ENCODE assay signal across 12 cellular contexts in genomic region chr2:159677654-159678053, GRCh38. TPM values are rescaled to one million over a fixed set of nuclear protein-coding genes. Genes with fewer than 3 reads are reported as not detected.
A peak's percentile ranks its signal among the peaks of the same experiment; 100 is the strongest.
DNase-seq lines count a peak whose midpoint lies in the region; ATAC-seq and TF ChIP-seq lines count a peak whose summit lies in the region.
"Had no signal": no experiment of that assay in that cellular context is flagged by ENCODE, and none has a peak within 500 bp of the region (broad histone marks: within the 10 kb centered on the region; RNA-seq: fewer than 3 reads in every experiment).

No MANE protein-coding gene starts in this region.

- no peaks in the 10 kb centered on the region for H3K9me3 ChIP-seq in heart right ventricle

- ATAC-seq in heart right ventricle (no peak), Right ventricle myocardium inferior (no peak), HG02610 (IDR thresholded peaks at IDR 0.05; ENCODE audit: unreplicated experiment) (no peak), left lobe of liver (no peak)
- ATAC-seq: left cardiac atrium had no signal

- DNase-seq in heart right ventricle = no peak
- DNase-seq in Right ventricle myocardium inferior (ENCODE audit: missing footprints) = no peak
- no peak for DNase-seq in RWPE1 (ENCODE audit: low spot score)
- peak; percentile 55 for DNase-seq in fibroblast of peridontal ligament (ENCODE audit: extremely low read depth)
- no peak for DNase-seq in amygdala (lab: John Stamatoyannopoulos, UW)
- no peak for DNase-seq in NCI-H2081 treated with DMSO at 0.1 percent for 48 hours (lab: John Stamatoyannopoulos, UW)
- no peak for DNase-seq in left lobe of liver (ENCODE audit: low spot score)
- DNase-seq: CD4-positive, alpha-beta T cell; left cardiac atrium; NCI-H526 treated with DMSO at 0.1 percent for 48 hours had no signal

- 94 to 96% methylated on average over 1 of the region's 1 CpG for WGBS in heart right ventricle, 2 donors

- no peaks in the 10 kb centered on the region for H3K27me3 ChIP-seq in heart right ventricle

- H3K27ac ChIP-seq in heart right ventricle (no peak overlapping the region), RWPE1 (no peak overlapping the region)
- H3K27ac ChIP-seq: coronary artery had no signal

- POLR2A ChIA-PET in RWPE1 (lab: Yijun Ruan, JAX; ENCODE audit: low non-redundant PET) = no interaction called here

- no peak overlapping the region for H3K4me3 ChIP-seq in heart right ventricle
- H3K4me3 ChIP-seq: coronary artery had no signal

- TF ChIP-seq CTCF in heart right ventricle (IDR thresholded peaks at IDR 0.05) (peak in 7 of 9 donors; percentile 26 to 57 (median 45)), RWPE1 (conservative IDR thresholded peaks at IDR 0.05; ENCODE audit: low read depth) (peak; percentile 40)

- H3K36me3 ChIP-seq in heart right ventricle = no peaks in the 10 kb centered on the region

- CTCF ChIA-PET in RWPE1 (lab: Yijun Ruan, JAX) = interaction anchor here (0.7 kb wide), 2 partner anchors 120 to 282 kb away, joined by 3 to 4 read pairs; no protein-coding TSS in a partner anchor

- intact Hi-C loops in heart right ventricle (cut with DNase I) = no loop called here
- intact Hi-C loops in Right ventricle myocardium inferior (cut with DNase I) = no loop called here

- no peaks in the 10 kb centered on the region for H3K4me1 ChIP-seq in heart right ventricle

RNA-seq across cellular contexts. Expression of gene MARCHF7, which starts 34.7 kb away (rescaled TPM):
- 100 to 1,000 TPM in 2 of 10 donors, 10 to 100 TPM in 8; 81.6 to 101 (median 88.2) TPM for total RNA-seq in heart right ventricle
- 10 to 100 TPM; 20.3 to 27.6 TPM for polyA plus RNA-seq in heart right ventricle
- 79.3 TPM for total RNA-seq in Right ventricle myocardium inferior
- 25.3 TPM for total RNA-seq in left lobe of liver
